ENCODE assay signal across 14 cellular contexts in the genomic region with DNA sequence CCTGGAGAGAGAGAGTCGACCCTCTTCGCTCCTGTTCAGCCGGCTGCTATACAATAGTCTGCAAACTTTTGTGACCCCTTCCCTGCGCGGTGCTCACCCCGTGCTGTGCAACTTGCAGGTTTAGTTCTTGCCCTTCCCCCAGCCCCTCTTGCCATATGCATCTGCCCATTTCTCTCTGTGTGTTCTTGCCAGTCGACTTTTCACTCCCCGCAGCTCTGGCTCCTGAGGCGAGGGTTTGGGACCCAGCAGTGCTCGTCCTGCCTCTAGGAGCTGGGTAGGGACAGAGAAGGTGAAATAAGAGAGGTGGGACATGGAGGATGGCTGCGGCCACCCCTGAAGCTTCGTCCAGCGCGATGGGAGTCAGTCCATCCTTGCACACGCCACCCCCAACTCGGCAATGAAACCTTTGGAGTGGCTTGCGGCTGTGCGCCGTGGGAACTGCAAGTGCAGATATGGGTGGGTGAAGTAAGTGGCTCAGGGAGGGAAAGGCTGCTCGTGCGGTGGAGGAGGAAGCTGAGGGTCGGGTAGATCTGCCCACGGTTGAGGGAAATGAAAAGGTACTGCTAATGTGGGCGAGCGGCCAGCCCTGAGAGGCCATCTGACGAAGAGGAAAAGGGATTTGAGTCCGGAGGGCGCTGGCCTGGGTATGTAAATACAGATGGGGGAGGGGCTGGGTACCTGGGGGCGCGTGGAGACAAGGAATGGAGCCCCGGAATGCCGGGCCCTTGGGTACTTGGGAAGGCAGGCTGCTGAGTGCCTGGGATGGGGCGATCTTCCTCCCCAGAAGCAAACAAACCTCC. TPM values are rescaled to one million over a fixed set of nuclear protein-coding genes. Genes with fewer than 3 reads are reported as not detected.
DNase-seq lines count a peak whose midpoint lies in the region; TF ChIP-seq lines count a peak whose summit lies in the region.
"Had no signal": no experiment of that assay in that cellular context is flagged by ENCODE, and none has a peak within 500 bp of the region (broad histone marks: within the 10 kb centered on the region; RNA-seq: fewer than 3 reads in every experiment).

No MANE protein-coding gene starts in this region.

- peaks cover 0 to 4% (median under 1%) of the 10 kb centered on the region in 4 donors for H3K4me1 Mint-ChIP-seq in CD4-positive, alpha-beta memory T cell
- no peaks in the 10 kb centered on the region for H3K4me1 Mint-ChIP-seq in activated CD4-positive, alpha-beta T cell treated with anti-CD3 and anti-CD28 coated beads, Interleukin-2, amount 10 ng/mL, durations not matched to agents 24 days and 14 days

- H3K9me3 Mint-ChIP-seq in CD4-positive, alpha-beta memory T cell = peaks cover 0 to 4% (median 0%) of the 10 kb centered on the region in 8 donors
- H3K9me3 Mint-ChIP-seq in activated CD4-positive, alpha-beta T cell treated with anti-CD3 and anti-CD28 coated beads, Interleukin-2, amount 10 ng/mL, durations not matched to agents 24 days and 14 days = peaks cover 3% of the 10 kb centered on the region

- H3K9me2 ChIP-seq in hepatocyte (replicated peaks; ENCODE audit: insufficient read depth) = no peaks in the 10 kb centered on the region

- no peaks in the 10 kb centered on the region for H4K20me1 ChIP-seq in hepatocyte (ENCODE audit: insufficient read depth, poor library complexity, severe bottlenecking)
- H4K20me1 ChIP-seq in osteoblast (ENCODE audit: insufficient read depth, low read length) = no peaks in the 10 kb centered on the region

- H2AFZ ChIP-seq in hepatocyte (peak overlapping the region; percentile 45), osteoblast (ENCODE audit: low read length) (no peak overlapping the region)

- DNase-seq in NCI-H69 (lab: John Stamatoyannopoulos, UW) (peak; percentile 17), hepatocyte (ENCODE audit: low spot score) (peak; percentile 16), osteoblast (ENCODE audit: insufficient read length, low spot score, missing footprints) (peak; percentile 41), spleen (no peak)
- no peak for DNase-seq in CD4-positive, alpha-beta memory T cell
- DNase-seq in stimulated activated CD4-positive, alpha-beta T cell treated with anti-CD3 and anti-CD28 coated beads, Interleukin-4, amount 100 ng/mL, for 4 hours = no peak
- no peak for DNase-seq in activated CD4-positive, alpha-beta T cell treated with anti-CD3 and anti-CD28 coated beads, Interleukin-2, amount 10 ng/mL, durations not matched to agents 24 days and 14 days
- DNase-seq: activated CD8-positive, alpha-beta memory T cell treated with anti-CD3 and anti-CD28 coated beads, Interleukin-2, amount 50 U/mL, for 4 hours; adrenal gland; hippocampal formation; naive thymus-derived CD8-positive, alpha-beta T cell; NCI-H2227 treated with DMSO at 0.1 percent for 48 hours had no signal

- no peak overlapping the region for H3K4me3 Mint-ChIP-seq in CD4-positive, alpha-beta memory T cell
- no peak overlapping the region for H3K4me3 Mint-ChIP-seq in activated CD4-positive, alpha-beta T cell treated with anti-CD3 and anti-CD28 coated beads, Interleukin-2, amount 10 ng/mL, durations not matched to agents 24 days and 14 days
- H3K4me3 Mint-ChIP-seq: naive thymus-derived CD8-positive, alpha-beta T cell had no signal

- H3K79me2 ChIP-seq in hepatocyte (no peaks in the 10 kb centered on the region), osteoblast (ENCODE audit: insufficient read depth, low read length) (no peaks in the 10 kb centered on the region)

- POLR2A ChIA-PET in CD4-positive, alpha-beta memory T cell (lab: Charles Lee; ENCODE audit: partially characterized antibody) = no interaction called here

- intact Hi-C loops in CD4-positive, alpha-beta memory T cell (cut with micrococcal nuclease) = no loop called here
- intact Hi-C loops in spleen (cut with DNase I; ENCODE audit: low total_unique reads) = no loop called here
- intact Hi-C loops in activated CD4-positive, alpha-beta T cell treated with anti-CD3 and anti-CD28 coated beads, Interleukin-2, amount 10 ng/mL, durations not matched to agents 24 days and 14 days (cut with micrococcal nuclease) = no loop called here

- TF ChIP-seq CTCF in hepatocyte (IDR thresholded peaks at IDR 0.05; ENCODE audit: poor library complexity) (no peak), osteoblast (IDR thresholded peaks at IDR 0.05; ENCODE audit: extremely low read depth, low read depth, low read length) (no peak), spleen (IDR thresholded peaks at IDR 0.05 in 8 of 11, conservative IDR thresholded peaks at IDR 0.05 in 3 of 11) (no peak)

- no peak overlapping the region for H3K27ac Mint-ChIP-seq in CD4-positive, alpha-beta memory T cell
- no peak overlapping the region for H3K27ac Mint-ChIP-seq in activated CD4-positive, alpha-beta T cell treated with anti-CD3 and anti-CD28 coated beads, Interleukin-2, amount 10 ng/mL, durations not matched to agents 24 days and 14 days
- H3K27ac Mint-ChIP-seq: naive thymus-derived CD8-positive, alpha-beta T cell had no signal

- CTCF ChIA-PET in CD4-positive, alpha-beta memory T cell (lab: Charles Lee; ENCODE audit: partially characterized antibody) = no interaction called here

- peaks cover 25 to 26% of the 10 kb centered on the region in 2 donors for H3K27me3 Mint-ChIP-seq in CD4-positive, alpha-beta memory T cell
- H3K27me3 Mint-ChIP-seq in activated CD4-positive, alpha-beta T cell treated with anti-CD3 and anti-CD28 coated beads, Interleukin-2, amount 10 ng/mL, durations not matched to agents 24 days and 14 days = peaks cover 31% of the 10 kb centered on the region

- TF ChIP-seq POLR2A in spleen (IDR thresholded peaks at IDR 0.05) = no peak

- H3K36me3 ChIP-seq in ES-I3 (ENCODE audit: insufficient read depth, low read length) (no peaks in the 10 kb centered on the region), hepatocyte (replicated peaks; ENCODE audit: insufficient read depth, low read depth) (no peaks in the 10 kb centered on the region), osteoblast (ENCODE audit: insufficient read depth, low read length) (no peaks in the 10 kb centered on the region), spleen (no peaks in the 10 kb centered on the region)
- H3K36me3 ChIP-seq in CD4-positive, alpha-beta memory T cell (ENCODE audit: insufficient read depth, low read length) = no peaks in the 10 kb centered on the region
- H3K36me3 ChIP-seq: adrenal gland had no signal

- H3K4me3 ChIP-seq in hepatocyte (peak overlapping the region; percentile 30), osteoblast (ENCODE audit: insufficient read depth, low read length) (no peak overlapping the region), spleen (peak overlapping the region in 2 of 8 donors; percentile 21 to 43)
- H3K4me3 ChIP-seq in CD4-positive, alpha-beta memory T cell (ENCODE audit: low read length in 2 of 2) = no peak overlapping the region

- peak overlapping the region; percentile 49; the same call in 1 of the 2 replicates for H3K9ac ChIP-seq in ES-I3 (ENCODE audit: low read depth, low read length)

- H3K4me2 ChIP-seq in hepatocyte = peak overlapping the region; percentile 92
- H3K4me2 ChIP-seq in osteoblast (ENCODE audit: insufficient read depth, low read length) = no peak overlapping the region

- H3K4me1 ChIP-seq in ES-I3 (ENCODE audit: insufficient read depth, low read length) = no peaks in the 10 kb centered on the region
- peaks cover 7% of the 10 kb centered on the region for H3K4me1 ChIP-seq in hepatocyte (ENCODE audit: insufficient read depth)
- no peaks in the 10 kb centered on the region for H3K4me1 ChIP-seq in osteoblast (ENCODE audit: insufficient read depth, low read length)
- H3K4me1 ChIP-seq in CD4-positive, alpha-beta memory T cell (ENCODE audit: insufficient read depth, low read length) = no peaks in the 10 kb centered on the region
- H3K4me1 ChIP-seq in spleen = peaks cover 0 to 15% (median 2%) of the 10 kb centered on the region in 6 donors
- H3K4me1 ChIP-seq: adrenal gland had no signal

- H3K27ac ChIP-seq in hepatocyte (no peak overlapping the region), osteoblast (ENCODE audit: low read depth, low read length) (no peak overlapping the region), spleen (no peak overlapping the region)
- no peak overlapping the region for H3K27ac ChIP-seq in CD4-positive, alpha-beta memory T cell (ENCODE audit: low read depth, low read length)
- H3K27ac ChIP-seq: adrenal gland had no signal

- H3K36me3 Mint-ChIP-seq in CD4-positive, alpha-beta memory T cell = no peaks in the 10 kb centered on the region
- H3K36me3 Mint-ChIP-seq in activated CD4-positive, alpha-beta T cell treated with anti-CD3 and anti-CD28 coated beads, Interleukin-2, amount 10 ng/mL, durations not matched to agents 24 days and 14 days (ENCODE audit: low read depth) = no peaks in the 10 kb centered on the region

- 4% methylated on average over 25 of the region's 33 CpGs for WGBS in hepatocyte (ENCODE audit: low lambda C conversion rate, missing lambda C conversion rate)
- 1 to 3% (median 3%) methylated on average over 33 of the region's 33 CpGs for WGBS in spleen, 5 donors

- H3K9me3 ChIP-seq in ES-I3 (ENCODE audit: control insufficient read depth, insufficient read depth, low read length) (no peaks in the 10 kb centered on the region), hepatocyte (ENCODE audit: low read depth) (no peaks in the 10 kb centered on the region), osteoblast (ENCODE audit: low read depth, low read length) (no peaks in the 10 kb centered on the region), spleen (no peaks in the 10 kb centered on the region)
- H3K9me3 ChIP-seq in CD4-positive, alpha-beta memory T cell (ENCODE audit: control insufficient read depth in 1 of 2, low read length in 2 of 2) = no peaks in the 10 kb centered on the region
- H3K9me3 ChIP-seq: adrenal gland had no signal

- peaks cover 54% of the 10 kb centered on the region for H3K27me3 ChIP-seq in hepatocyte
- H3K27me3 ChIP-seq in osteoblast (ENCODE audit: insufficient read depth, low read length) = no peaks in the 10 kb centered on the region
- H3K27me3 ChIP-seq in CD4-positive, alpha-beta memory T cell (ENCODE audit: insufficient read depth, low read length) = no peaks in the 10 kb centered on the region
- H3K27me3 ChIP-seq in spleen (replicated peaks in 1 of 7) = peaks cover 0 to 57% (median 27%) of the 10 kb centered on the region in 7 donors

RNA-seq across cellular contexts. Expression of a gene that starts 1.0 kb away (rescaled TPM):
- total RNA-seq in hepatocyte = 2.7 and 5.9 TPM in 2 replicates
- polyA plus RNA-seq in hepatocyte = 1.2 and 1.7 TPM in 2 replicates
- not detected in 2 replicates for total RNA-seq in osteoblast
- not detected for total RNA-seq in CD4-positive, alpha-beta memory T cell
- not detected for polyA plus RNA-seq in CD4-positive, alpha-beta memory T cell
- total RNA-seq in spleen = not detected
- polyA plus RNA-seq in spleen = under 1 TPM in 1 of 3 donors, not detected in 2; 0.05 TPM
- total RNA-seq in activated CD4-positive, alpha-beta T cell treated with anti-CD3 and anti-CD28 coated beads, Interleukin-2, amount 10 ng/mL, durations not matched to agents 24 days and 14 days = not detected in 2 replicates
- total RNA-seq: naive thymus-derived CD8-positive, alpha-beta T cell; RPMI7951 had no signal
- polyA plus RNA-seq: naive thymus-derived CD8-positive, alpha-beta T cell had no signal

Comparison
In these comparisons a context has a peak if more than half of its experiments do, and no peak if none do; other contexts are left out.
1. DNase-seq: peak in NCI-H69 (single experiment), hepatocyte (single experiment) and osteoblast (single experiment); none in CD4-positive, alpha-beta memory T cell (0 of 5), spleen (single experiment), stimulated activated CD4-positive, alpha-beta T cell treated with anti-CD3 and anti-CD28 coated beads, Interleukin-4, amount 100 ng/mL, for 4 hours (0 of 2) and activated CD4-positive, alpha-beta T cell treated with anti-CD3 and anti-CD28 coated beads, Interleukin-2, amount 10 ng/mL, durations not matched to agents 24 days and 14 days (single experiment).